8 cellular contexts compared by ENCODE assay signal in genomic region chr4:76689079-76689817, GRCh38.
DNase-seq lines count a peak whose midpoint lies in the region; ATAC-seq lines count a peak whose summit lies in the region.

No MANE protein-coding gene starts in this region.

- no peaks in the 10 kb centered on the region for H3K36me3 Mint-ChIP-seq in activated T-helper 17 cell treated with anti-CD3 and anti-CD28 coated beads, Interleukin-2, amount 50 U/mL, for 72 hours (ENCODE audit: low read depth)

- H3K27ac Mint-ChIP-seq in activated T-helper 17 cell treated with anti-CD3 and anti-CD28 coated beads, Interleukin-2, amount 50 U/mL, for 72 hours: no peak overlapping the region

- H3K27me3 Mint-ChIP-seq in activated T-helper 17 cell treated with anti-CD3 and anti-CD28 coated beads, Interleukin-2, amount 50 U/mL, for 72 hours: peaks cover 63% of the 10 kb centered on the region

- intact Hi-C loops in Right ventricle myocardium superior (cut with DNase I) (no loop called here), posterior cingulate gyrus (cut with DNase I) (no loop called here)

- H3K4me1 Mint-ChIP-seq in activated T-helper 17 cell treated with anti-CD3 and anti-CD28 coated beads, Interleukin-2, amount 50 U/mL, for 72 hours: peaks cover 4% of the 10 kb centered on the region

- peak overlapping the region; percentile 62 for H3K4me3 Mint-ChIP-seq in activated T-helper 17 cell treated with anti-CD3 and anti-CD28 coated beads, Interleukin-2, amount 50 U/mL, for 72 hours

- ATAC-seq in GM21423 (IDR thresholded peaks at IDR 0.05; ENCODE audit: unreplicated experiment) (peak; percentile 57), Right ventricle myocardium superior (ENCODE audit: poor library complexity) (peak; percentile 88), GM21381 (IDR thresholded peaks at IDR 0.05; ENCODE audit: unreplicated experiment) (no peak)
- ATAC-seq in activated T-helper 17 cell treated with anti-CD3 and anti-CD28 coated beads, Interleukin-2, amount 50 U/mL, for 72 hours (replicated peaks): peak; percentile 47

- DNase-seq in COLO668 (lab: John Stamatoyannopoulos, UW; ENCODE audit: unreplicated experiment) (peak; percentile 88), NCI-H1105 treated with DMSO at 0.1 percent for 48 hours (lab: John Stamatoyannopoulos, UW) (peak; percentile 46), Right ventricle myocardium superior (peak; percentile 62), posterior cingulate gyrus (peak in 7 of 10 donors; percentile 20 to 82 (median 25)), SKM-1 treated with dmso at 0.1 percent for 144 hours (lab: John Stamatoyannopoulos, UW; ENCODE audit: unreplicated experiment) (no peak)

- no peaks in the 10 kb centered on the region for H3K9me3 Mint-ChIP-seq in activated T-helper 17 cell treated with anti-CD3 and anti-CD28 coated beads, Interleukin-2, amount 50 U/mL, for 72 hours
